Comparison of ENCODE assay signal across 2 cellular contexts in genomic region chr2:61059382-61059781, GRCh38.
TF ChIP-seq lines count a peak whose summit lies in the region.

No MANE protein-coding gene starts in this region.

TF ChIP-seq in HepG2, 621 proteins besides CTCF, POLR2A, EP300 and RAD21:
- TF ChIP-seq ZNF629 (CRISPR knock-in tag; conservative IDR thresholded peaks at IDR 0.05), result peak; percentile 78
- TF ChIP-seq MLX (CRISPR knock-in tag; IDR thresholded peaks at IDR 0.05), result no peak
- TF ChIP-seq DRAP1 (CRISPR knock-in tag; IDR thresholded peaks at IDR 0.05), result no peak
TF ChIP-seq in HepG2: peak in this region for 1.

TF ChIP-seq in K562, 482 proteins besides CTCF, POLR2A, EP300 and RAD21:
- TF ChIP-seq KDM1A (IDR thresholded peaks at IDR 0.05) (0 out of 4 replicates have a peak, but pooled peaks have one; percentile 34 to 53), BCOR (IDR thresholded peaks at IDR 0.05) (peak; percentile 71), ADNP (tag; IDR thresholded peaks at IDR 0.05) (0 out of 2 replicates have a peak, but pooled peaks have one; percentile 26), RBM25 (IDR thresholded peaks at IDR 0.05; ENCODE audit: low read depth, low read length, severe bottlenecking) (peak; percentile 59), FOS (IDR thresholded peaks at IDR 0.05; ENCODE audit: extremely low read depth, insufficient read length) (no peak)
